ENCODE assay signal across 15 cellular contexts in genomic region chr4:137678796-137679195, GRCh38.
DNase-seq lines count a peak whose midpoint lies in the region; ATAC-seq and TF ChIP-seq lines count a peak whose summit lies in the region.
"Had no signal": no experiment of that assay in that cellular context is flagged by ENCODE, and none has a peak within 500 bp of the region (broad histone marks: within the 10 kb centered on the region; RNA-seq: fewer than 3 reads in every experiment).

No MANE protein-coding gene starts in this region.

- H3K27me3 ChIP-seq in PC-3 (ENCODE audit: low read length): no peaks in the 10 kb centered on the region
- H3K27me3 ChIP-seq: upper lobe of right lung had no signal

- peaks cover 10% of the 10 kb centered on the region for H3K4me1 ChIP-seq in PC-3 (ENCODE audit: insufficient read depth, low read length)
- H3K4me1 ChIP-seq: upper lobe of right lung had no signal

- no peaks in the 10 kb centered on the region for H3F3A ChIP-seq in PC-3 (ENCODE audit: low read length, unreplicated experiment)

- H3K79me2 ChIP-seq in PC-3 (ENCODE audit: low read length): no peaks in the 10 kb centered on the region

- no peak overlapping the region for H3K27ac Mint-ChIP-seq in activated naive CD4-positive, alpha-beta T cell treated with anti-CD3 and anti-CD28 coated beads, Interleukin-2, amount 50 U/mL, for 72 hours
- H3K27ac Mint-ChIP-seq: activated T-helper 1 cell treated with anti-CD3 and anti-CD28 coated beads, Interleukin-12 subunit alpha, Interleukin-12 subunit beta, Interleukin-2, Interleukin-4 antibody, amounts not matched to agents 30 ng/mL and 10 ng/mL and 1 ng/mL, durations not matched to agents 14 hours and 24 hours and 36 hours; B cell; H9; natural killer cell treated with Interleukin-12 subunit alpha and Interleukin-12 subunit beta and Interleukin-15 and Interleukin-18, amount 100 ng/mL, for 72 hours had no signal

- H3K4me2 ChIP-seq in PC-3 (ENCODE audit: low read length): no peak overlapping the region

- H3K9me3 ChIP-seq in PC-3 (ENCODE audit: low read length): no peaks in the 10 kb centered on the region
- H3K9me3 ChIP-seq: upper lobe of right lung had no signal

- ATAC-seq in GM18508 (IDR thresholded peaks at IDR 0.05; ENCODE audit: insufficient read depth, unreplicated experiment): peak; percentile 71
- peak; percentile 52 for ATAC-seq in HG03108 (IDR thresholded peaks at IDR 0.05; ENCODE audit: unreplicated experiment)
- no peak for ATAC-seq in PC-3
- ATAC-seq in activated naive CD4-positive, alpha-beta T cell treated with anti-CD3 and anti-CD28 coated beads, Interleukin-2, amount 50 U/mL, for 72 hours: no peak
- ATAC-seq: natural killer cell treated with Interleukin-12 subunit alpha and Interleukin-12 subunit beta and Interleukin-15 and Interleukin-18, amount 100 ng/mL, for 72 hours; upper lobe of right lung had no signal

- no peak overlapping the region for H3K27ac ChIP-seq in PC-3 (ENCODE audit: low read length)
- H3K27ac ChIP-seq: upper lobe of right lung had no signal

- peaks cover 0 to 9% of the 10 kb centered on the region in 2 donors for H3K9me3 Mint-ChIP-seq in activated naive CD4-positive, alpha-beta T cell treated with anti-CD3 and anti-CD28 coated beads, Interleukin-2, amount 50 U/mL, for 72 hours
- H3K9me3 Mint-ChIP-seq: activated T-helper 1 cell treated with anti-CD3 and anti-CD28 coated beads, Interleukin-12 subunit alpha, Interleukin-12 subunit beta, Interleukin-2, Interleukin-4 antibody, amounts not matched to agents 30 ng/mL and 10 ng/mL and 1 ng/mL, durations not matched to agents 14 hours and 24 hours and 36 hours had no signal

- H3K36me3 ChIP-seq in PC-3 (ENCODE audit: low read depth, low read length): no peaks in the 10 kb centered on the region
- H3K36me3 ChIP-seq: upper lobe of right lung had no signal

- H3K4me3 ChIP-seq in PC-3 (ENCODE audit: low read length) (no peak overlapping the region), fibroblast of the aortic adventitia (ENCODE audit: low read depth, low read length) (no peak overlapping the region)
- H3K4me3 ChIP-seq: upper lobe of right lung had no signal

- H4K20me1 ChIP-seq in PC-3 (ENCODE audit: low read length): no peaks in the 10 kb centered on the region

- CTCF ChIA-PET in PC-3 (lab: Charles Lee): no interaction called here

- intact Hi-C loops in PC-3 (cut with micrococcal nuclease): no loop called here

- POLR2A ChIA-PET in PC-3 (lab: Charles Lee; ENCODE audit: unreplicated experiment): no interaction called here

- H3K36me3 Mint-ChIP-seq in activated naive CD4-positive, alpha-beta T cell treated with anti-CD3 and anti-CD28 coated beads, Interleukin-2, amount 50 U/mL, for 72 hours: no peaks in the 10 kb centered on the region
- H3K36me3 Mint-ChIP-seq: natural killer cell treated with Interleukin-12 subunit alpha and Interleukin-12 subunit beta and Interleukin-15 and Interleukin-18, amount 100 ng/mL, for 72 hours had no signal

- DNase-seq in PC-3 (peak; percentile 24), fibroblast of the aortic adventitia (ENCODE audit: low read depth) (peak; percentile 76), DMS 273 treated with DMSO at 0.1 percent for 48 hours (lab: John Stamatoyannopoulos, UW) (no peak), NCI-H2171 (lab: John Stamatoyannopoulos, UW) (no peak)
- DNase-seq in activated naive CD4-positive, alpha-beta T cell treated with anti-CD3 and anti-CD28 coated beads, Interleukin-2, amount 50 U/mL, for 72 hours (ENCODE audit: low spot score in 2 of 2): no peak
- no peak for DNase-seq in stimulated activated CD4-positive, alpha-beta T cell treated with anti-CD3 and anti-CD28 coated beads, Interleukin-4, amount 100 ng/mL, for 1 hour
- DNase-seq: H9, NCI-H1417, NCI-H526 treated with DMSO at 0.1 percent for 48 hours, upper lobe of right lung had no signal

- H3K9me2 ChIP-seq in PC-3 (replicated peaks; ENCODE audit: low read length): no peaks in the 10 kb centered on the region

- H3K9ac ChIP-seq in PC-3 (ENCODE audit: low read length): no peak overlapping the region

- no peak for TF ChIP-seq CTCF in PC-3 (conservative IDR thresholded peaks at IDR 0.05; ENCODE audit: low read depth, low read length)
- no peak for TF ChIP-seq CTCF in fibroblast of the aortic adventitia (IDR thresholded peaks at IDR 0.05; ENCODE audit: insufficient read depth, low read length)

- no TSS peak for BruUV-seq in PC-3 (replicated peaks; lab: Mats Ljungman, UMichigan)

- H2AFZ ChIP-seq in PC-3 (ENCODE audit: low read length): no peak overlapping the region

Comparison
In these comparisons a context has a peak if more than half of its experiments do, and no peak if none do; other contexts are left out.
1. ATAC-seq: peak in GM18508 (single experiment) and HG03108 (single experiment); none in PC-3 (single experiment) and activated naive CD4-positive, alpha-beta T cell treated with anti-CD3 and anti-CD28 coated beads, Interleukin-2, amount 50 U/mL, for 72 hours (0 of 2).
2. DNase-seq: peak in PC-3 (single experiment) and fibroblast of the aortic adventitia (single experiment); none in activated naive CD4-positive, alpha-beta T cell treated with anti-CD3 and anti-CD28 coated beads, Interleukin-2, amount 50 U/mL, for 72 hours (0 of 2), stimulated activated CD4-positive, alpha-beta T cell treated with anti-CD3 and anti-CD28 coated beads, Interleukin-4, amount 100 ng/mL, for 1 hour (single experiment), DMS 273 treated with DMSO at 0.1 percent for 48 hours (single experiment) and NCI-H2171 (single experiment).